8 cellular contexts compared by ENCODE assay signal in the genomic region with DNA sequence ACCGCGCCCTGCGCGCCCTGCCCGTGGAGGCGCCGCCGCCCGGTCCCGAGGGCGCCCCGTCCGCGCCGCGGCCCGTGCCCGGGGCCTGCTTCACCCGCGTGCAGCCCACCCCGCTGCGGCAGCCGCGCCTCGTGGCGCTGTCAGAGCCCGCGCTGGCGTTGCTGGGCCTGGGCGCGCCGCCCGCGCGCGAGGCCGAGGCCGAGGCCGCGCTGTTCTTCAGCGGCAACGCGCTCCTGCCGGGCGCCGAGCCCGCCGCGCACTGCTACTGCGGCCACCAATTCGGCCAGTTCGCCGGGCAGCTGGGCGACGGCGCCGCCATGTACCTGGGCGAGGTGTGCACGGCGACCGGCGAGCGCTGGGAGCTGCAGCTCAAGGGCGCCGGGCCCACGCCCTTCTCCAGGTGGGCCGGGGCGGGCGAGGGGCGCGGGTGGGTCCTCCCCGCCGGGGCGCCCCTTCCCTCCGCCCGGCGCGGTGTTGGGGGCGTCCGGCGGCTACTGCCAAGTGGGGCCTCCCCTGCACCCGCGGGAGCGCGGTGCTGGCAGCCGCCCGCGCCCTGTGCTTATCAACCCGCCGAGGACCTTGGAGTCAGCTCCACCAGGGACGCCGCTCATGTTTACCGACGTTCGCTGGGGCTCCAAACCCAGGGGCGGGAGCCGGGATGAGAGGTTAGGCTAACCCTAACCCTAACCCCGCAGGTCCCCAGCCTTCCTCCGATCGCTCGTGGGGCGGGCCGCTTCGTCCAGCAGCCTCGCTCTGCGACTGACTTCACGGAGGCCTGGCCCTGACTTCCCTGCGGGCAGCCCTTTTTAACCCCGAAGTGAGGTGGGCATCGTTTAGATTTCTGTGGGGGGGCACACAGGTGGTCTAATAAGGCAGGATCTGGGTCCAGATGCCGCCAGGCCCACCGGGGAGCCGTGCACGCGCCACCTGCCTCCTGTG. TPM values are rescaled to one million over a fixed set of nuclear protein-coding genes. Genes with fewer than 3 reads are reported as not detected.
DNase-seq lines count a peak whose midpoint lies in the region; ATAC-seq and TF ChIP-seq lines count a peak whose summit lies in the region.

No MANE protein-coding gene starts in this region.

- ATAC-seq in GM18867 (IDR thresholded peaks at IDR 0.05; ENCODE audit: unreplicated experiment) (peak; percentile 25), HG02610 (IDR thresholded peaks at IDR 0.05; ENCODE audit: unreplicated experiment) (peak; percentile 22)

- H3K27me3 ChIP-seq in PC-9 (ENCODE audit: insufficient read depth, low read depth): no peaks in the 10 kb centered on the region
- H3K27me3 ChIP-seq in endocrine pancreas (ENCODE audit: control insufficient read depth, insufficient read depth, low read length): no peaks in the 10 kb centered on the region
- no peaks in the 10 kb centered on the region for H3K27me3 ChIP-seq in muscle layer of duodenum (ENCODE audit: low read depth, low read length)

- H3K9me3 ChIP-seq in PC-9 (ENCODE audit: insufficient read depth, low read depth): no peaks in the 10 kb centered on the region
- no peaks in the 10 kb centered on the region for H3K9me3 ChIP-seq in endocrine pancreas (ENCODE audit: control insufficient read depth, low read length)
- H3K9me3 ChIP-seq in muscle layer of duodenum (ENCODE audit: control insufficient read depth in 1 of 2, low read length in 2 of 2): no peaks in the 10 kb centered on the region

- H3K27ac ChIP-seq in PC-9: no peak overlapping the region
- no peak overlapping the region for H3K27ac ChIP-seq in muscle layer of duodenum (ENCODE audit: low read length)

- peaks cover 25% of the 10 kb centered on the region for H4K20me1 ChIP-seq in PC-9 (ENCODE audit: insufficient read depth)

- peaks cover 12% of the 10 kb centered on the region for H3K4me1 ChIP-seq in PC-9 (replicated peaks; ENCODE audit: insufficient read depth)
- H3K4me1 ChIP-seq in endocrine pancreas (ENCODE audit: control insufficient read depth, insufficient read depth, low read length): no peaks in the 10 kb centered on the region
- H3K4me1 ChIP-seq in muscle layer of duodenum (ENCODE audit: control insufficient read depth in 1 of 2, insufficient read depth in 2 of 2, low read length in 2 of 2): peaks cover 4 to 31% of the 10 kb centered on the region in 2 donors

- peak overlapping the region; percentile 73 for H2AFZ ChIP-seq in PC-9

- H3K4me3 ChIP-seq in PC-9 (peak overlapping the region; percentile 89), endocrine pancreas (ENCODE audit: control insufficient read depth, insufficient read depth, low read length) (no peak overlapping the region), muscle layer of duodenum (ENCODE audit: low read depth in 1 of 2, low read length in 2 of 2) (peak overlapping the region; percentile 53 to 82)

- peaks cover 28% of the 10 kb centered on the region for H3K79me2 ChIP-seq in PC-9 (ENCODE audit: low read depth)

- H3K9me2 ChIP-seq in PC-9 (ENCODE audit: insufficient read depth): no peaks in the 10 kb centered on the region

- H3K9ac ChIP-seq in endocrine pancreas (ENCODE audit: control insufficient read depth, insufficient read depth, low read length): peak overlapping the region; percentile 66

- intact Hi-C loops in PC-9 (cut with micrococcal nuclease; ENCODE audit: unreplicated experiment): loop anchor here (2.0 to 5.0 kb wide), 2 partner anchors 53 to 274 kb away; no protein-coding TSS in a partner anchor

- DNase-seq in PC-9: no peak
- no peak for DNase-seq in stimulated activated CD4-positive, alpha-beta T cell treated with anti-CD3 and anti-CD28 coated beads, Interleukin-12 subunit alpha, Interleukin-12 subunit beta, amount 100 ng/mL, for 4 hours
- no peak for DNase-seq in NCI-H345 treated with DMSO at 0.1 percent for 48 hours (lab: John Stamatoyannopoulos, UW; ENCODE audit: unreplicated experiment)
- no peak for DNase-seq in SIG-M5 (lab: John Stamatoyannopoulos, UW)

- H3F3A ChIP-seq in PC-9 (ENCODE audit: insufficient read depth, low read depth): peaks cover 41% of the 10 kb centered on the region; the same call in 1 of the 2 replicates

- H3K4me2 ChIP-seq in PC-9: peak overlapping the region; percentile 97

- POLR2A ChIA-PET in PC-9 (lab: Charles Lee; ENCODE audit: unreplicated experiment): no interaction called here

- BruUV-seq in PC-9 (replicated peaks; lab: Mats Ljungman, UMichigan): no TSS peak

- CTCF ChIA-PET in PC-9 (lab: Charles Lee): interaction anchor here (0.5 to 0.7 kb wide), 2 partner anchors 52 to 197 kb away, joined by 3 to 6 read pairs; no protein-coding TSS in a partner anchor

- H3K36me3 ChIP-seq in PC-9 (ENCODE audit: low read depth): peaks cover 28% of the 10 kb centered on the region
- H3K36me3 ChIP-seq in endocrine pancreas (ENCODE audit: control insufficient read depth, insufficient read depth, low read length): no peaks in the 10 kb centered on the region
- peaks cover 0 to 21% of the 10 kb centered on the region in 2 donors for H3K36me3 ChIP-seq in muscle layer of duodenum (ENCODE audit: control insufficient read depth in 1 of 2, insufficient read depth in 2 of 2, low read length in 2 of 2)

- TF ChIP-seq CTCF in PC-9 (conservative IDR thresholded peaks at IDR 0.05): no peak

RNA-seq across cellular contexts. Expression of a gene that starts 0.6 kb away (rescaled TPM):
- 27.4 and 36.2 TPM in 2 replicates for total RNA-seq in PC-9 (2021)

RNA-seq across cellular contexts. Expression of a gene that starts 15.7 kb away (rescaled TPM):
- total RNA-seq in PC-9 (2021): 68.2 and 78.8 TPM in 2 replicates

RNA-seq across cellular contexts. Expression of a gene that starts 30.9 kb away (rescaled TPM):
- 46.3 and 51.7 TPM in 2 replicates for total RNA-seq in PC-9 (2021)

RNA-seq across cellular contexts. Expression of a gene that starts 43.4 kb away (rescaled TPM):
- 31.3 and 34.8 TPM in 2 replicates for total RNA-seq in PC-9 (2021)

RNA-seq across cellular contexts. Expression of a gene that starts 49.6 kb away (rescaled TPM):
- total RNA-seq in PC-9 (2021): 80.5 and 101 TPM in 2 replicates
